In genomic region chr11:116384876-116385275, GRCh38 we compare ENCODE assay signal across 28 cellular contexts.
"Had no signal": no experiment of that assay in that cellular context is flagged by ENCODE, and none has a peak within 500 bp of the region (broad histone marks: within the 10 kb centered on the region; RNA-seq: fewer than 3 reads in every experiment).

No MANE protein-coding gene starts in this region.

- H3K9me3 Mint-ChIP-seq: activated CD4-positive, alpha-beta T cell treated with anti-CD3 and anti-CD28 coated beads, Interleukin-2, amount 10 ng/mL, durations not matched to agents 7 days and 5 days; dendritic cell treated with granulocyte-macrophage colony-stimulating factor and Interleukin-4, amounts not matched to agents 40 ng/mL and 50 ng/mL, for 4 days; immature natural killer cell; neural crest cell; type B pancreatic cell had no signal

- H3K27me3 Mint-ChIP-seq: activated CD4-positive, alpha-beta T cell treated with anti-CD3 and anti-CD28 coated beads, Interleukin-2, amount 10 ng/mL, durations not matched to agents 7 days and 5 days; activated naive CD4-positive, alpha-beta T cell treated with anti-CD3 and anti-CD28 coated beads, Interleukin-2, amount 50 U/mL, for 24 hours had no signal

- H3K27ac Mint-ChIP-seq: activated CD4-positive, alpha-beta T cell treated with anti-CD3 and anti-CD28 coated beads, Interleukin-2, amount 10 ng/mL, durations not matched to agents 7 days and 5 days; activated CD8-positive, alpha-beta T cell treated with anti-CD3 and anti-CD28 coated beads, Interleukin-2, amount 10 ng/mL, durations not matched to agents 7 days and 5 days; activated naive CD4-positive, alpha-beta T cell treated with anti-CD3 and anti-CD28 coated beads, Interleukin-2, amount 50 U/mL, for 24 hours; dendritic cell treated with granulocyte-macrophage colony-stimulating factor and Interleukin-4, amounts not matched to agents 40 ng/mL and 50 ng/mL, for 4 days; immature natural killer cell; naive thymus-derived CD4-positive, alpha-beta T cell; type B pancreatic cell had no signal

- H3K36me3 Mint-ChIP-seq: activated naive CD4-positive, alpha-beta T cell treated with anti-CD3 and anti-CD28 coated beads, Interleukin-2, amount 50 U/mL, for 24 hours; immature natural killer cell; type B pancreatic cell had no signal

- H3K9me3 ChIP-seq: body of pancreas, lower lobe of right lung, spleen, thoracic aorta, vagina had no signal

- H3K4me1 Mint-ChIP-seq: activated CD4-positive, alpha-beta T cell treated with anti-CD3 and anti-CD28 coated beads, Interleukin-2, amount 10 ng/mL, durations not matched to agents 7 days and 5 days; activated naive CD4-positive, alpha-beta T cell treated with anti-CD3 and anti-CD28 coated beads, Interleukin-2, amount 50 U/mL, for 24 hours; immature natural killer cell; naive thymus-derived CD4-positive, alpha-beta T cell; neural crest cell had no signal

- H3K27me3 ChIP-seq: body of pancreas, cardiac muscle cell, vagina had no signal

- ATAC-seq: activated CD8-positive, alpha-beta T cell treated with anti-CD3 and anti-CD28 coated beads, Interleukin-2, amount 10 ng/mL, durations not matched to agents 7 days and 5 days; body of pancreas; left lobe of liver; lower lobe of right lung; naive thymus-derived CD4-positive, alpha-beta T cell had no signal

- H3K27ac ChIP-seq: body of pancreas, cardiac muscle cell, lower lobe of right lung, spleen, thoracic aorta, vagina, VCaP had no signal

- H3K36me3 ChIP-seq: cardiac muscle cell, lower lobe of right lung, spleen, thoracic aorta, vagina had no signal

- H3K4me3 Mint-ChIP-seq: activated CD4-positive, alpha-beta T cell treated with anti-CD3 and anti-CD28 coated beads, Interleukin-2, amount 10 ng/mL, durations not matched to agents 7 days and 5 days; activated CD8-positive, alpha-beta T cell treated with anti-CD3 and anti-CD28 coated beads, Interleukin-2, amount 10 ng/mL, durations not matched to agents 7 days and 5 days; activated naive CD4-positive, alpha-beta T cell treated with anti-CD3 and anti-CD28 coated beads, Interleukin-2, amount 50 U/mL, for 24 hours; dendritic cell treated with granulocyte-macrophage colony-stimulating factor and Interleukin-4, amounts not matched to agents 40 ng/mL and 50 ng/mL, for 4 days; immature natural killer cell; naive thymus-derived CD4-positive, alpha-beta T cell; neural crest cell; type B pancreatic cell had no signal

- H3K4me1 ChIP-seq: body of pancreas, lower lobe of right lung, spleen, vagina had no signal

- DNase-seq: activated CD4-positive, alpha-beta T cell treated with anti-CD3 and anti-CD28 coated beads, Interleukin-2, amount 10 ng/mL, durations not matched to agents 7 days and 5 days; activated CD4-positive, CD25-positive, alpha-beta regulatory T cell treated with anti-CD3 and anti-CD28 coated beads, Interleukin-2, amount 50 U/mL, for 72 hours; activated CD8-positive, alpha-beta T cell treated with anti-CD3 and anti-CD28 coated beads, Interleukin-2, amount 10 ng/mL, durations not matched to agents 7 days and 5 days; activated gamma-delta T cell treated with Interleukin-2 at 50 U/mL for 16 hours; activated T-cell treated with anti-CD3 and anti-CD28 coated beads, Interleukin-2, amount 50 U/mL, for 1 hour; anterior cingulate cortex; body of pancreas; effector CD4-positive, alpha-beta T cell; erythroblast; foreskin fibroblast; immature natural killer cell; lower lobe of right lung; mesendoderm; naive thymus-derived CD4-positive, alpha-beta T cell; posterior cingulate gyrus; retina; spleen; stimulated activated CD4-positive, alpha-beta T cell treated with anti-CD3 and anti-CD28 coated beads, Interleukin-4, amount 100 ng/mL, for 1 hour; stimulated activated naive CD4-positive, alpha-beta T cell treated with Interleukin-2 at 50 U/mL for 16 hours had no signal

- H3K4me3 ChIP-seq: body of pancreas, cardiac muscle cell, lower lobe of right lung, spleen, thoracic aorta, vagina had no signal
